Comparison of ENCODE assay signal across 27 cellular contexts in the genomic region with DNA sequence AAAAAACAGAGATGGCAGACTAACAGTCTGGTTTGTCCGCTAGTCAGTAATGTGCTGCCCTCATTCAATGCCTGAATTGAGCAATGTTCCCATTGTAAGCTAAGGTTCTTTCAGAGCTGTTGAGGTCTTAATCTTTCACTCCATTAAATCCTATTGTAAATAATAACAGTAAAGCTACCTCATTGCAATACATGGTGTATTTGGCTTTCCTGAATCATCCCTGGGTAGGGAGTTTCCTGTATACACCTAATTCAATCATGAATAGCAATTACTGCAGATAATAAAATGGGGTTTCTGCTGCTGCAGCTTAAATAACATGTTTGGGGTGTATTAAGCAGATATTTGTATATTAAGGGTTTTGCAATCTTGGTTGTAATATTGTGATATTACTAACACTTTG.
"Had no signal": no experiment of that assay in that cellular context is flagged by ENCODE, and none has a peak within 500 bp of the region (broad histone marks: within the 10 kb centered on the region; RNA-seq: fewer than 3 reads in every experiment).

No MANE protein-coding gene starts in this region.

- H3K27me3 Mint-ChIP-seq: effector memory CD8-positive, alpha-beta T cell; memory B cell; naive B cell; natural killer cell treated with Interleukin-12 subunit alpha and Interleukin-12 subunit beta and Interleukin-15 and Interleukin-18, amount 100 ng/mL, for 72 hours had no signal

- H3K27ac Mint-ChIP-seq: effector memory CD8-positive, alpha-beta T cell; memory B cell; mesothelial cell of epicardium; naive B cell; natural killer cell treated with Interleukin-12 subunit alpha and Interleukin-12 subunit beta and Interleukin-15 and Interleukin-18, amount 100 ng/mL, for 72 hours; stimulated activated effector memory CD8-positive, alpha-beta T cell treated with anti-CD3 and anti-CD28 coated beads, Interleukin-12 subunit alpha, Interleukin-12 subunit beta, amount 100 ng/mL, for 72 hours had no signal

- H3K9me3 ChIP-seq: gastrocnemius medialis, lower lobe of right lung, prostate gland, sigmoid colon, stomach, thyroid gland had no signal

- H3K4me1 ChIP-seq: gastrocnemius medialis, lower lobe of right lung, prostate gland, sigmoid colon, stomach, thyroid gland had no signal

- H3K4me2 ChIP-seq: hepatocyte had no signal

- H3K27ac ChIP-seq: gastrocnemius medialis, hepatocyte, lower lobe of right lung, prostate gland, sigmoid colon, stomach, thyroid gland had no signal

- H2AFZ ChIP-seq: hepatocyte had no signal

- H3K4me1 Mint-ChIP-seq: memory B cell; naive B cell; stimulated activated effector memory CD8-positive, alpha-beta T cell treated with anti-CD3 and anti-CD28 coated beads, Interleukin-12 subunit alpha, Interleukin-12 subunit beta, amount 100 ng/mL, for 72 hours had no signal

- DNase-seq: cerebellar nuclear complex; cortex of kidney; effector memory CD8-positive, alpha-beta T cell; gastrocnemius medialis; head of caudate nucleus; left ventricle myocardium superior; lower lobe of right lung; mucosa of descending colon; naive B cell; nucleus accumbens; right cardiac atrium; sigmoid colon; stimulated activated CD4-positive, alpha-beta T cell treated with anti-CD3 and anti-CD28 coated beads, Interleukin-2, amount 100 ng/mL, for 24 hours; stimulated activated CD4-positive, alpha-beta T cell treated with anti-CD3 and anti-CD28 coated beads, Interleukin-4, amount 100 ng/mL, for 24 hours; stimulated activated naive CD4-positive, alpha-beta T cell treated with Interleukin-2 at 50 U/mL for 16 hours; stomach; thyroid gland; trophoblast cell had no signal

- H3K36me3 Mint-ChIP-seq: memory B cell; mesothelial cell of epicardium; naive B cell; natural killer cell treated with Interleukin-12 subunit alpha and Interleukin-12 subunit beta and Interleukin-15 and Interleukin-18, amount 100 ng/mL, for 72 hours; stimulated activated effector memory CD8-positive, alpha-beta T cell treated with anti-CD3 and anti-CD28 coated beads, Interleukin-12 subunit alpha, Interleukin-12 subunit beta, amount 100 ng/mL, for 72 hours had no signal

- H3K27me3 ChIP-seq: gastrocnemius medialis, hepatocyte, sigmoid colon, stomach, thyroid gland had no signal

- FAIRE-seq: endometrium, islet of Langerhans had no signal

- ATAC-seq: effector memory CD8-positive, alpha-beta T cell; gastrocnemius medialis; left ventricle myocardium superior; lower lobe of right lung; mucosa of descending colon; natural killer cell treated with Interleukin-12 subunit alpha and Interleukin-12 subunit beta and Interleukin-15 and Interleukin-18, amount 100 ng/mL, for 72 hours; right cardiac atrium; stimulated activated effector memory CD8-positive, alpha-beta T cell treated with anti-CD3 and anti-CD28 coated beads, Interleukin-12 subunit alpha, Interleukin-12 subunit beta, amount 100 ng/mL, for 72 hours had no signal

- H3K4me3 ChIP-seq: gastrocnemius medialis, hepatocyte, lower lobe of right lung, mucosa of descending colon, prostate gland, sigmoid colon, stomach, thyroid gland had no signal

- H3K36me3 ChIP-seq: gastrocnemius medialis, lower lobe of right lung, prostate gland, sigmoid colon, stomach, thyroid gland had no signal

- H3K4me3 Mint-ChIP-seq: effector memory CD8-positive, alpha-beta T cell; memory B cell; mesothelial cell of epicardium; naive B cell; natural killer cell treated with Interleukin-12 subunit alpha and Interleukin-12 subunit beta and Interleukin-15 and Interleukin-18, amount 100 ng/mL, for 72 hours; neural crest cell; stimulated activated effector memory CD8-positive, alpha-beta T cell treated with anti-CD3 and anti-CD28 coated beads, Interleukin-12 subunit alpha, Interleukin-12 subunit beta, amount 100 ng/mL, for 72 hours had no signal

- H3K79me2 ChIP-seq: hepatocyte had no signal
